29 cellular contexts compared by ENCODE assay signal in the genomic region with DNA sequence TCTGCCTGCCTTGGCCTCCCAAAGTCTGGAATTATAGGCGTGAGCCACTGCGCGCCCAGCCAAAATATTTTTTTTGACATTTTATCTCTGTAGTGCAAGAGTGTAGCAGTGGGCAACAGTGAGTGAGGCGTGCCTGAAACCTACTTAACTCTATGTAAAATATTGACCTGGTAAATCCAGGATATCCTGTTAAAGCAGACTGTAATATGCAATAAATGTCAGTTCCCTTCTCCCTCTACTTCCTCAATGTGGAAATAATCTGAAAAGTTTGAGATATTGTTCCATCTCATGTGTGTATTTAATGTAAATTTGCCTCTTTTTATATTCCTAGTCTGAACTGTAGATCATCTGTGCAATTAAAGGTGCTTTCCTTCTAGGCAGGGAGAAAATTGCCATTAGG.
"Had no signal": no experiment of that assay in that cellular context is flagged by ENCODE, and none has a peak within 500 bp of the region (broad histone marks: within the 10 kb centered on the region; RNA-seq: fewer than 3 reads in every experiment).

No MANE protein-coding gene starts in this region.

- H3K4me1 ChIP-seq: esophagus muscularis mucosa, pancreas, prostate gland, vagina had no signal

- H3K27ac ChIP-seq: esophagus muscularis mucosa, pancreas, prostate gland, skin epidermis, thoracic aorta, vagina had no signal

- H3K4me3 Mint-ChIP-seq: activated CD4-positive, alpha-beta T cell treated with anti-CD3 and anti-CD28 coated beads, Interleukin-2, amount 10 ng/mL, durations not matched to agents 7 days and 5 days; activated CD8-positive, alpha-beta T cell treated with anti-CD3 and anti-CD28 coated beads for 36 hours; activated naive CD4-positive, alpha-beta T cell treated with anti-CD3 and anti-CD28 coated beads, Interleukin-2, amount 50 U/mL, for 24 hours; activated naive CD8-positive, alpha-beta T cell treated with anti-CD3 and anti-CD28 coated beads, Interleukin-2, amount 50 U/mL, for 24 hours; endodermal cell; mesothelial cell of epicardium; naive B cell; nephron progenitor cell; WTC11 had no signal

- H3K4me1 Mint-ChIP-seq: endodermal cell had no signal

- DNase-seq: activated CD4-positive, alpha-beta T cell treated with anti-CD3 and anti-CD28 coated beads for 1 hour; activated CD4-positive, alpha-beta T cell treated with anti-CD3 and anti-CD28 coated beads, Interleukin-2, amount 10 ng/mL, durations not matched to agents 7 days and 5 days; activated CD8-positive, alpha-beta T cell treated with anti-CD3 and anti-CD28 coated beads for 36 hours; activated naive CD8-positive, alpha-beta T cell treated with anti-CD3 and anti-CD28 coated beads, Interleukin-2, amount 50 U/mL, for 24 hours; activated T-cell treated with anti-CD3 and anti-CD28 coated beads, Interleukin-2, amount 50 U/mL, for 48 hours; amygdala; caudate nucleus; endodermal cell; foreskin melanocyte; heart right ventricle; naive B cell; nephron progenitor cell; pancreas; retina; stimulated activated CD4-positive, alpha-beta T cell treated with anti-CD3 and anti-CD28 coated beads, Interleukin-12 subunit alpha, Interleukin-12 subunit beta, amount 100 ng/mL, for 4 hours; stimulated activated CD4-positive, alpha-beta T cell treated with anti-CD3 and anti-CD28 coated beads, Interleukin-4, amount 100 ng/mL, for 1 hour; stimulated activated naive CD8-positive, alpha-beta T cell treated with anti-CD3 and anti-CD28 coated beads, Interleukin-15, Interleukin-2, amounts not matched to agents 100 U/mL and 50 U/mL, for 24 hours; trophoblast cell had no signal

- ATAC-seq: activated CD8-positive, alpha-beta T cell treated with anti-CD3 and anti-CD28 coated beads for 36 hours; activated naive CD8-positive, alpha-beta T cell treated with anti-CD3 and anti-CD28 coated beads, Interleukin-2, amount 50 U/mL, for 24 hours; heart right ventricle; pancreas; sciatic nerve; stimulated activated naive CD8-positive, alpha-beta T cell treated with anti-CD3 and anti-CD28 coated beads, Interleukin-15, Interleukin-2, amounts not matched to agents 100 U/mL and 50 U/mL, for 24 hours; WTC11 had no signal

- H3K27me3 ChIP-seq: esophagus muscularis mucosa, heart right ventricle, pancreas, vagina had no signal

- H3K36me3 ChIP-seq: esophagus muscularis mucosa, heart right ventricle, pancreas, prostate gland, thoracic aorta, vagina had no signal

- FAIRE-seq: pancreas, TTC549 had no signal

- H3K4me3 ChIP-seq: esophagus muscularis mucosa, heart right ventricle, pancreas, prostate gland, skin epidermis, thoracic aorta, vagina had no signal

- H3K27ac Mint-ChIP-seq: activated CD4-positive, alpha-beta T cell treated with anti-CD3 and anti-CD28 coated beads, Interleukin-2, amount 10 ng/mL, durations not matched to agents 7 days and 5 days; activated CD8-positive, alpha-beta T cell treated with anti-CD3 and anti-CD28 coated beads for 36 hours; activated naive CD4-positive, alpha-beta T cell treated with anti-CD3 and anti-CD28 coated beads, Interleukin-2, amount 50 U/mL, for 24 hours; activated naive CD8-positive, alpha-beta T cell treated with anti-CD3 and anti-CD28 coated beads, Interleukin-2, amount 50 U/mL, for 24 hours; activated T-helper 2 cell treated with anti-CD3 and anti-CD28 coated beads, Interferon-gamma antibody, Interleukin-2, Interleukin-4, amounts not matched to agents 10 μg/mL and 5 μg/mL and 100 μg/mL, durations not matched to agents 14 hours and 24 hours and 36 hours; endodermal cell; mesothelial cell of epicardium; nephron progenitor cell; WTC11 had no signal

- H3K36me3 Mint-ChIP-seq: activated naive CD4-positive, alpha-beta T cell treated with anti-CD3 and anti-CD28 coated beads, Interleukin-2, amount 50 U/mL, for 24 hours; mesothelial cell of epicardium; naive B cell; WTC11 had no signal

- H3K27me3 Mint-ChIP-seq: activated CD4-positive, alpha-beta T cell treated with anti-CD3 and anti-CD28 coated beads, Interleukin-2, amount 10 ng/mL, durations not matched to agents 7 days and 5 days; activated CD8-positive, alpha-beta T cell treated with anti-CD3 and anti-CD28 coated beads for 36 hours; activated naive CD4-positive, alpha-beta T cell treated with anti-CD3 and anti-CD28 coated beads, Interleukin-2, amount 50 U/mL, for 24 hours; activated naive CD8-positive, alpha-beta T cell treated with anti-CD3 and anti-CD28 coated beads, Interleukin-2, amount 50 U/mL, for 24 hours had no signal

- H3K9me3 Mint-ChIP-seq: activated CD4-positive, alpha-beta T cell treated with anti-CD3 and anti-CD28 coated beads, Interleukin-2, amount 10 ng/mL, durations not matched to agents 7 days and 5 days; activated CD8-positive, alpha-beta T cell treated with anti-CD3 and anti-CD28 coated beads for 36 hours; activated naive CD4-positive, alpha-beta T cell treated with anti-CD3 and anti-CD28 coated beads, Interleukin-2, amount 50 U/mL, for 24 hours; activated naive CD8-positive, alpha-beta T cell treated with anti-CD3 and anti-CD28 coated beads, Interleukin-2, amount 50 U/mL, for 24 hours; activated T-helper 2 cell treated with anti-CD3 and anti-CD28 coated beads, Interferon-gamma antibody, Interleukin-2, Interleukin-4, amounts not matched to agents 10 μg/mL and 5 μg/mL and 100 μg/mL, durations not matched to agents 14 hours and 24 hours and 36 hours; endodermal cell; mesothelial cell of epicardium; naive B cell; nephron progenitor cell; WTC11 had no signal

- H3K9me3 ChIP-seq: esophagus muscularis mucosa, heart right ventricle, pancreas, prostate gland, thoracic aorta, vagina had no signal
